ENCODE assay signal across 22 cellular contexts in genomic region chr2:101108357-101108756, GRCh38.
"Had no signal": no experiment of that assay in that cellular context is flagged by ENCODE, and none has a peak within 500 bp of the region (broad histone marks: within the 10 kb centered on the region; RNA-seq: fewer than 3 reads in every experiment).

No MANE protein-coding gene starts in this region.

- H3K9me3 ChIP-seq: esophagus squamous epithelium, left lung, ovary, right lobe of liver, thoracic aorta, upper lobe of left lung had no signal

- H3K36me3 ChIP-seq: esophagus squamous epithelium, left lung, ovary, right lobe of liver, thoracic aorta, upper lobe of left lung had no signal

- DNase-seq: activated CD4-positive, alpha-beta memory T cell treated with anti-CD3 and anti-CD28 coated beads for 36 hours; activated CD4-positive, alpha-beta T cell treated with anti-CD3 and anti-CD28 coated beads for 48 hours; activated effector memory CD4-positive, alpha-beta T cell treated with anti-CD3 and anti-CD28 coated beads, Interleukin-2, amount 50 U/mL, for 16 hours; activated naive CD4-positive, alpha-beta T cell treated with anti-CD3 and anti-CD28 coated beads, Interleukin-2, amount 10 ng/mL, durations not matched to agents 7 days and 5 days; activated T-cell treated with anti-CD3 and anti-CD28 coated beads, Interleukin-2, amount 50 U/mL, for 48 hours; amygdala; cerebellar nuclear complex; esophagus squamous epithelium; immature natural killer cell; left lung; mammary epithelial cell; naive thymus-derived CD8-positive, alpha-beta T cell; ovary; right lobe of liver; stimulated activated CD4-positive, alpha-beta T cell treated with anti-CD3 and anti-CD28 coated beads, Interleukin-15, amount 100 ng/mL, for 24 hours; stimulated activated naive B cell treated with anti-CD40 and anti-IgM and Interleukin-4, amounts not matched to agents 10 μg/mL and 1 μg/mL and 100 μg/mL, for 72 hours; T1000; upper lobe of left lung had no signal

- H3K4me3 ChIP-seq: coronary artery, esophagus squamous epithelium, hepatocyte, left lung, ovary, right lobe of liver, smooth muscle cell, thoracic aorta, upper lobe of left lung had no signal

- H3K27ac ChIP-seq: coronary artery, hepatocyte, left lung, ovary, right lobe of liver, upper lobe of left lung had no signal

- ATAC-seq: left lung; naive thymus-derived CD8-positive, alpha-beta T cell; right lobe of liver; stimulated activated naive B cell treated with anti-CD40 and anti-IgM and Interleukin-4, amounts not matched to agents 10 μg/mL and 1 μg/mL and 100 μg/mL, for 72 hours had no signal

- H3K27me3 ChIP-seq: esophagus squamous epithelium, hepatocyte, left lung, ovary, right lobe of liver, upper lobe of left lung had no signal
